ENCODE assay signal across 12 cellular contexts in genomic region chr7:2607913-2608899, GRCh38. TPM values are rescaled to one million over a fixed set of nuclear protein-coding genes. Genes with fewer than 3 reads are reported as not detected.
DNase-seq lines count a peak whose midpoint lies in the region; ATAC-seq and TF ChIP-seq lines count a peak whose summit lies in the region.
"Had no signal": no experiment of that assay in that cellular context is flagged by ENCODE, and none has a peak within 500 bp of the region (broad histone marks: within the 10 kb centered on the region; RNA-seq: fewer than 3 reads in every experiment).

No MANE protein-coding gene starts in this region.

- H3K9me3 Mint-ChIP-seq in neural progenitor cell: no peaks in the 10 kb centered on the region
- H3K9me3 Mint-ChIP-seq: central memory CD8-positive, alpha-beta T cell had no signal

- H3K27me3 Mint-ChIP-seq in neural progenitor cell (ENCODE audit: insufficient read depth, low read depth): peaks cover 8% of the 10 kb centered on the region
- H3K27me3 Mint-ChIP-seq: central memory CD8-positive, alpha-beta T cell had no signal

- no peak overlapping the region for H3K9ac ChIP-seq in neural progenitor cell

- no peaks in the 10 kb centered on the region for H4K20me1 ChIP-seq in neural progenitor cell (ENCODE audit: low read depth)

- H3K36me3 ChIP-seq in heart right ventricle: no peaks in the 10 kb centered on the region
- H3K36me3 ChIP-seq in gastroesophageal sphincter: peaks cover 0 to 52% of the 10 kb centered on the region in 2 donors
- no peaks in the 10 kb centered on the region for H3K36me3 ChIP-seq in neural progenitor cell
- no peaks in the 10 kb centered on the region for H3K36me3 ChIP-seq in vagina
- no peaks in the 10 kb centered on the region for H3K36me3 ChIP-seq in testis (ENCODE audit: low read depth, missing control alignments)

- H3K9me3 ChIP-seq in heart right ventricle (no peaks in the 10 kb centered on the region), gastroesophageal sphincter (no peaks in the 10 kb centered on the region), neural progenitor cell (ENCODE audit: low read depth) (no peaks in the 10 kb centered on the region), vagina (no peaks in the 10 kb centered on the region), testis (no peaks in the 10 kb centered on the region)
- H3K9me3 ChIP-seq: A549 had no signal

- H3K4me1 ChIP-seq in heart right ventricle: peaks cover 8 to 67% (median 40%) of the 10 kb centered on the region in 9 donors
- peaks cover 0 to 29% (median 3%) of the 10 kb centered on the region in 3 donors for H3K4me1 ChIP-seq in gastroesophageal sphincter
- H3K4me1 ChIP-seq in neural progenitor cell: peaks cover 24% of the 10 kb centered on the region
- peaks cover 15% of the 10 kb centered on the region for H3K4me1 ChIP-seq in vagina
- H3K4me1 ChIP-seq in testis: peaks cover 8% of the 10 kb centered on the region
- H3K4me1 ChIP-seq: A549 had no signal

- H3F3A ChIP-seq in neural progenitor cell (ENCODE audit: low read depth): peaks cover 13% of the 10 kb centered on the region

- no peak for TF ChIP-seq POLR2A in gastroesophageal sphincter (IDR thresholded peaks at IDR 0.05)
- no peak for TF ChIP-seq POLR2A in vagina (IDR thresholded peaks at IDR 0.05)
- no peak for TF ChIP-seq POLR2A in testis (IDR thresholded peaks at IDR 0.05)

- no peak for TF ChIP-seq EP300 in gastroesophageal sphincter (IDR thresholded peaks at IDR 0.05)

- no peak for DNase-seq in heart right ventricle
- DNase-seq in Right ventricle myocardium superior: no peak
- DNase-seq in neural progenitor cell (ENCODE audit: low spot score): no peak
- DNase-seq in vagina (ENCODE audit: extremely low spot score in 2 of 2): no peak
- DNase-seq in testis: no peak
- DNase-seq in activated gamma-delta T cell treated with Interleukin-2 at 50 U/mL for 16 hours: no peak
- DNase-seq: activated effector memory CD4-positive, alpha-beta T cell treated with Interleukin-2 at 50 U/mL for 16 hours; DMS79 had no signal

- H3K27ac Mint-ChIP-seq in neural progenitor cell: peak overlapping the region; percentile 71

- ATAC-seq in heart right ventricle (peak in 3 of 8 donors; percentile 1 to 21 (median 6)), Right ventricle myocardium superior (ENCODE audit: poor library complexity) (no peak), gastroesophageal sphincter (no peak), GM19351 (IDR thresholded peaks at IDR 0.05; ENCODE audit: unreplicated experiment) (no peak)

- H3K27me3 ChIP-seq in heart right ventricle (no peaks in the 10 kb centered on the region), gastroesophageal sphincter (no peaks in the 10 kb centered on the region), neural progenitor cell (no peaks in the 10 kb centered on the region), vagina (no peaks in the 10 kb centered on the region), testis (no peaks in the 10 kb centered on the region)

- 89 to 91% methylated on average over 36 to 37 of the region's 37 CpGs for WGBS in heart right ventricle, 2 donors
- 74 to 77% methylated on average over 7 to 20 of the region's 37 CpGs for WGBS in gastroesophageal sphincter (ENCODE audit: low coverage in 1 of 2), 2 donors
- 89 to 91% methylated on average over 37 of the region's 37 CpGs for WGBS in testis, 2 donors

- H3K4me3 ChIP-seq in heart right ventricle (no peak overlapping the region), gastroesophageal sphincter (no peak overlapping the region), neural progenitor cell (no peak overlapping the region), vagina (no peak overlapping the region), testis (no peak overlapping the region)
- H3K4me3 ChIP-seq: A549 had no signal

- H3K36me3 Mint-ChIP-seq in neural progenitor cell: peaks cover 5% of the 10 kb centered on the region

- H3K4me1 Mint-ChIP-seq in neural progenitor cell: peaks cover 41% of the 10 kb centered on the region

- H3K79me2 ChIP-seq in neural progenitor cell (ENCODE audit: low read depth): no peaks in the 10 kb centered on the region

- H3K4me2 ChIP-seq in neural progenitor cell: peak overlapping the region; percentile 10
- H3K4me2 ChIP-seq: A549 had no signal

- H2AFZ ChIP-seq in neural progenitor cell (replicated peaks): no peak overlapping the region

- H3K4me3 Mint-ChIP-seq in neural progenitor cell: peak overlapping the region; percentile 50
- H3K4me3 Mint-ChIP-seq: central memory CD8-positive, alpha-beta T cell had no signal

- no peak for TF ChIP-seq CTCF in heart right ventricle (IDR thresholded peaks at IDR 0.05)
- no peak for TF ChIP-seq CTCF in gastroesophageal sphincter (IDR thresholded peaks at IDR 0.05)
- TF ChIP-seq CTCF in neural progenitor cell (IDR thresholded peaks at IDR 0.05): no peak
- TF ChIP-seq CTCF in vagina (IDR thresholded peaks at IDR 0.05): no peak
- no peak for TF ChIP-seq CTCF in testis (IDR thresholded peaks at IDR 0.05)

- intact Hi-C loops in heart right ventricle (cut with DNase I): loop anchor here in 2 of 10 donors (2.0 to 5.0 kb wide), 3 partner anchors 19 to 51 kb away; partner anchors contain the start of genes BRAT1 (in 1 of the 2) and IQCE (in 1 of the 2)
- intact Hi-C loops in Right ventricle myocardium superior (cut with DNase I): no loop called here
- intact Hi-C loops in vagina (cut with DNase I): no loop called here
- intact Hi-C loops in testis (cut with DNase I; ENCODE audit: low total_unique reads): no loop called here

- H3K27ac ChIP-seq in heart right ventricle (peak overlapping the region; percentile 62 to 94 (median 83)), gastroesophageal sphincter (peak overlapping the region in 3 of 4 donors; percentile 46 to 72 (median 52)), neural progenitor cell (no peak overlapping the region), vagina (peak overlapping the region; percentile 11), testis (peak overlapping the region in 1 of 2 donors; percentile 14)
- H3K27ac ChIP-seq: A549 had no signal

RNA-seq across cellular contexts. Expression of gene TTYH3, which starts 23.6 kb away (rescaled TPM):
- total RNA-seq in heart right ventricle: 10 to 100 TPM in 4 of 10 donors, 1 to 10 TPM in 6; 7.0 to 37.5 (median 9.0) TPM
- polyA plus RNA-seq in heart right ventricle: 1 to 10 TPM; 8.6 to 10.0 TPM
- total RNA-seq in Right ventricle myocardium superior: 12.6 TPM
- 10 to 100 TPM; 11.2 to 29.8 (median 16.9) TPM for total RNA-seq in gastroesophageal sphincter
- 13.2 and 60.0 TPM in 2 replicates for total RNA-seq in neural progenitor cell (ENCODE audit: low replicate concordance)
- total RNA-seq in vagina: 33.9 TPM
- total RNA-seq in testis: 10 to 100 TPM; 59.5 to 69.9 TPM
- polyA plus RNA-seq in testis (ENCODE audit: insufficient read depth, low read depth, low replicate concordance): 35.6 TPM

RNA-seq across cellular contexts. Expression of gene IQCE, which starts 49.4 kb away (rescaled TPM):
- total RNA-seq in heart right ventricle: 10 to 100 TPM in 4 of 10 donors, 1 to 10 TPM in 6; 7.8 to 13.8 (median 9.4) TPM
- polyA plus RNA-seq in heart right ventricle: 1 to 10 TPM; 4.2 to 5.0 TPM
- 9.9 TPM for total RNA-seq in Right ventricle myocardium superior
- total RNA-seq in gastroesophageal sphincter: 10 to 100 TPM in 3 of 4 donors, 1 to 10 TPM in 1; 9.7 to 23.5 (median 15.6) TPM
- total RNA-seq in neural progenitor cell (ENCODE audit: low replicate concordance): 4.6 and 10.1 TPM in 2 replicates
- 5.2 TPM for total RNA-seq in vagina
- 100 to 1,000 TPM in 1 of 2 donors, 10 to 100 TPM in 1; 57.9 to 139 TPM for total RNA-seq in testis
- polyA plus RNA-seq in testis (ENCODE audit: insufficient read depth, low read depth, low replicate concordance): 86.4 TPM

RNA-seq across cellular contexts. Expression of gene BRAT1, which starts 52.9 kb away (rescaled TPM):
- total RNA-seq in heart right ventricle (10 to 100 TPM; 10.6 to 18.2 (median 12.8) TPM), Right ventricle myocardium superior (14.7 TPM), gastroesophageal sphincter (10 to 100 TPM; 19.9 to 36.0 (median 32.4) TPM), neural progenitor cell (ENCODE audit: low replicate concordance) (9.3 and 52.2 TPM in 2 replicates), vagina (66.0 TPM), testis (100 to 1,000 TPM; 104 to 108 TPM)
- polyA plus RNA-seq in heart right ventricle (10 to 100 TPM; 16.8 to 22.8 TPM), testis (ENCODE audit: insufficient read depth, low read depth, low replicate concordance) (45.3 TPM)
